Comparison of ENCODE assay signal across 8 cellular contexts in the genomic region with DNA sequence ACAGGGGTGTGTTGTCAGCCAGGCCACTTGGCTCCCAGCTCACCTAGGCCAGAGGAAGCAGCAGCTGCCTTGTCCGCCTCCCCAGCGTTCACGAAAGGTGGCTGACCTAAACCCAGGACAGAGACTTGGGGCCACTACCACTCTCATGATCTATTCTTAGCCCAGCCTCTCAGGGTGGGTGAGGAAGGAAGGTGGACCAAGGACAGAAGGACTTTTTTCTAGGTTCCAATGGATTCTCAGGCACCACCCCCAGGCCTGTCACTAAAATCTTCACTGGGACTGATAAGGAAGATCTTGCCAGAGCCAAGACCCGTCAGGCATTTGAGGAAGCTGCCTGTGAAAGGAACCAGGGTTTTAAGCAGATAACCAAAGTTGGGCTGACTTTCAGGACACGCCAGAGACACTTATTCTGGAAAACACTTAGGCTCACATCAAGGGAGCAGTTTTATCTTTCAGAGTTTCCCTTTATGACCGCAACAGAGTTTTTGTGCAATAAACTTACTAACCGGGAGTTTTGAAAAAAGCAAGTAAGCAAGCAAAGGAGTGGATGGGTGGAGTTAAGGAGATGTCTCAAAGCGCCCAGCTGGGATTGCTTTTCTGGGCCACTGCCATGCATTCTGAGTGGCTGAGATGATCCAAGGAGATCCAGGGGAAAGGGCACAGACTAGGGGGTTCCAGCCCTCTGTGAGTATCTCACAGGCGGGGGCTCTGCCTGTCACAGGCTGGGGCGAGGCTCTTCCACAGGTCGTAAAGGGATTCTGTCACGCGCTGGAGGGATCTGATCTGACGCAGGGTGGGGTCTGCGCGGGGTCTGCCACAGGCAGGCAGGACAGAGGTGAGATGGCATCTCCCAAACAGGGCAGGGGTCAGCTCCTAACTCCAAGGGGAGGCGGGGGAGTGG. TPM values are rescaled to one million over a fixed set of nuclear protein-coding genes. Genes with fewer than 3 reads are reported as not detected.
DNase-seq lines count a peak whose midpoint lies in the region; ATAC-seq and TF ChIP-seq lines count a peak whose summit lies in the region.

No MANE protein-coding gene starts in this region.

- H3K4me3 Mint-ChIP-seq in brain (peak overlapping the region; percentile 86 to 95 (median 93)), immature natural killer cell (peak overlapping the region; percentile 90 to 94 (median 93))
- peak overlapping the region; percentile 84 for H3K4me3 Mint-ChIP-seq in stimulated activated effector memory CD8-positive, alpha-beta T cell treated with anti-CD3 and anti-CD28 coated beads, Interleukin-12 subunit alpha, Interleukin-12 subunit beta, amount 100 ng/mL, for 72 hours

- H3K27ac Mint-ChIP-seq in brain: peak overlapping the region; percentile 70 to 94 (median 87)
- peak overlapping the region; percentile 77 to 96 (median 86) for H3K27ac Mint-ChIP-seq in immature natural killer cell
- H3K27ac Mint-ChIP-seq in stimulated activated effector memory CD8-positive, alpha-beta T cell treated with anti-CD3 and anti-CD28 coated beads, Interleukin-12 subunit alpha, Interleukin-12 subunit beta, amount 100 ng/mL, for 72 hours: peak overlapping the region; percentile 97

- H3K9me3 Mint-ChIP-seq in brain: no peaks in the 10 kb centered on the region
- no peaks in the 10 kb centered on the region for H3K9me3 Mint-ChIP-seq in immature natural killer cell
- no peaks in the 10 kb centered on the region for H3K9me3 Mint-ChIP-seq in stimulated activated effector memory CD8-positive, alpha-beta T cell treated with anti-CD3 and anti-CD28 coated beads, Interleukin-12 subunit alpha, Interleukin-12 subunit beta, amount 100 ng/mL, for 72 hours

- peaks cover 20% of the 10 kb centered on the region for H3K27me3 Mint-ChIP-seq in brain
- H3K27me3 Mint-ChIP-seq in immature natural killer cell (ENCODE audit: low read depth in 3 of 3): peaks cover 13 to 21% (median 16%) of the 10 kb centered on the region in 3 donors

- no peak for ATAC-seq in stimulated activated effector memory CD8-positive, alpha-beta T cell treated with anti-CD3 and anti-CD28 coated beads, Interleukin-12 subunit alpha, Interleukin-12 subunit beta, amount 100 ng/mL, for 72 hours
- ATAC-seq in GM18519 (IDR thresholded peaks at IDR 0.05; ENCODE audit: low FRiP score, unreplicated experiment): no peak

- DNase-seq in NCI-H82 (lab: John Stamatoyannopoulos, UW) (peak; percentile 46), NCI-H82 treated with DMSO at 0.1 percent for 48 hours (lab: John Stamatoyannopoulos, UW; ENCODE audit: unreplicated experiment) (no peak), M059J (ENCODE audit: low read depth) (peak; percentile 53), immature natural killer cell (peak in 1 of 3 donors; percentile 2), COLO668 (lab: John Stamatoyannopoulos, UW; ENCODE audit: unreplicated experiment) (no peak)
- peak in 1 of 2 donors; percentile 50 for DNase-seq in stimulated activated effector memory CD8-positive, alpha-beta T cell treated with anti-CD3 and anti-CD28 coated beads, Interleukin-12 subunit alpha, Interleukin-12 subunit beta, amount 100 ng/mL, for 72 hours (ENCODE audit: low spot score in 2 of 2)

- no peak for TF ChIP-seq CTCF in brain (conservative IDR thresholded peaks at IDR 0.05)

- H3K4me1 Mint-ChIP-seq in brain (peaks cover 20% of the 10 kb centered on the region), immature natural killer cell (peaks cover 18 to 25% of the 10 kb centered on the region in 2 donors)
- peaks cover 23% of the 10 kb centered on the region for H3K4me1 Mint-ChIP-seq in stimulated activated effector memory CD8-positive, alpha-beta T cell treated with anti-CD3 and anti-CD28 coated beads, Interleukin-12 subunit alpha, Interleukin-12 subunit beta, amount 100 ng/mL, for 72 hours

- H3K36me3 Mint-ChIP-seq in brain (peaks cover 7% of the 10 kb centered on the region), immature natural killer cell (peaks cover 0 to 3% (median 0%) of the 10 kb centered on the region in 3 donors)
- peaks cover 20% of the 10 kb centered on the region for H3K36me3 Mint-ChIP-seq in stimulated activated effector memory CD8-positive, alpha-beta T cell treated with anti-CD3 and anti-CD28 coated beads, Interleukin-12 subunit alpha, Interleukin-12 subunit beta, amount 100 ng/mL, for 72 hours

RNA-seq across cellular contexts. Expression of a gene that starts 1.0 kb away (rescaled TPM):
- total RNA-seq in M059J (2014; rRNA removed; shearing (Covaris generic)): 4.6 and 7.4 TPM in 2 replicates
- polyA plus RNA-seq in brain (ENCODE audit: insufficient read depth, low read depth, low replicate concordance) (7.6 TPM), immature natural killer cell (under 1 TPM; 0.15 to 0.89 (median 0.40) TPM)

RNA-seq across cellular contexts. Expression of a gene that starts 26.8 kb away (rescaled TPM):
- not detected in 2 replicates for total RNA-seq in M059J (2014; rRNA removed; shearing (Covaris generic))
- polyA plus RNA-seq in brain (ENCODE audit: insufficient read depth, low read depth, low replicate concordance) (not detected), immature natural killer cell (not detected)

RNA-seq across cellular contexts. Expression of a gene that starts 45.5 kb away (rescaled TPM):
- total RNA-seq in M059J (2014; rRNA removed; shearing (Covaris generic)): not detected in 2 replicates
- polyA plus RNA-seq in brain (ENCODE audit: insufficient read depth, low read depth, low replicate concordance) (0.10 TPM), immature natural killer cell (not detected)

Comparison
In these comparisons a context has a peak if more than half of its experiments do, and no peak if none do; other contexts are left out.
1. DNase-seq: peak in NCI-H82 (single experiment) and M059J (single experiment); none in NCI-H82 treated with DMSO at 0.1 percent for 48 hours (single experiment) and COLO668 (single experiment).
2. Peak in every context shown above with its lines, with median percentiles within 50 percentile points of each other: H3K27ac Mint-ChIP-seq and H3K4me3 Mint-ChIP-seq.